In genomic region chrX:21946925-21947641, GRCh38 we compare ENCODE assay signal across 8 cellular contexts. TPM values are rescaled to one million over a fixed set of nuclear protein-coding genes. Genes with fewer than 3 reads are reported as not detected.
DNase-seq lines count a peak whose midpoint lies in the region; ATAC-seq, FAIRE-seq and TF ChIP-seq lines count a peak whose summit lies in the region.

No MANE protein-coding gene starts in this region.

- intact Hi-C loops in activated CD4-positive, alpha-beta T cell treated with anti-CD3 and anti-CD28 coated beads for 36 hours (cut with DNase I, micrococcal nuclease), result loop anchor here (10.0 kb wide), 2 partner anchors 1422 to 1682 kb away; partner anchors contain the start of gene RPS6KA3 (in 2 of the 2)
- intact Hi-C loops in right cardiac atrium (cut with DNase I), result no loop called here

- peak overlapping the region; percentile 37 for H3K27ac ChIP-seq in right cardiac atrium (ENCODE audit: low read length)

- CTCF ChIA-PET in activated CD4-positive, alpha-beta T cell treated with anti-CD3 and anti-CD28 coated beads for 36 hours (lab: Charles Lee), result interaction anchor here (1.5 kb wide), 1 partner anchor 28 kb away, joined by 5 read pairs; no protein-coding TSS in a partner anchor
- CTCF ChIA-PET in WTC11 (lab: Charles Lee), result no interaction called here

- H3K4me3 ChIP-seq in right cardiac atrium (ENCODE audit: low read length), result no peak overlapping the region

- no peaks in the 10 kb centered on the region for H3K27me3 Mint-ChIP-seq in activated CD4-positive, alpha-beta T cell treated with anti-CD3 and anti-CD28 coated beads for 36 hours
- no peaks in the 10 kb centered on the region for H3K27me3 Mint-ChIP-seq in WTC11 (ENCODE audit: low read depth)

- H3K4me3 Mint-ChIP-seq in activated CD4-positive, alpha-beta T cell treated with anti-CD3 and anti-CD28 coated beads for 36 hours, result no peak overlapping the region
- peak overlapping the region; percentile 52 for H3K4me3 Mint-ChIP-seq in WTC11
- peak overlapping the region; percentile 36 for H3K4me3 Mint-ChIP-seq in stimulated activated effector memory CD8-positive, alpha-beta T cell treated with anti-CD3 and anti-CD28 coated beads, Interleukin-12 subunit alpha, Interleukin-12 subunit beta, amount 100 ng/mL, for 72 hours

- H3K4me1 ChIP-seq in right cardiac atrium (ENCODE audit: control insufficient read depth, insufficient read depth, low read length), result peaks cover 6% of the 10 kb centered on the region

- H3K27ac Mint-ChIP-seq in activated CD4-positive, alpha-beta T cell treated with anti-CD3 and anti-CD28 coated beads for 36 hours, result peak overlapping the region; percentile 47
- peak overlapping the region; percentile 96 for H3K27ac Mint-ChIP-seq in WTC11
- H3K27ac Mint-ChIP-seq in stimulated activated effector memory CD8-positive, alpha-beta T cell treated with anti-CD3 and anti-CD28 coated beads, Interleukin-12 subunit alpha, Interleukin-12 subunit beta, amount 100 ng/mL, for 72 hours, result peak overlapping the region; percentile 62

- no peaks in the 10 kb centered on the region for H3K9me3 Mint-ChIP-seq in activated CD4-positive, alpha-beta T cell treated with anti-CD3 and anti-CD28 coated beads for 36 hours (ENCODE audit: low read depth)
- H3K9me3 Mint-ChIP-seq in WTC11, result no peaks in the 10 kb centered on the region
- no peaks in the 10 kb centered on the region for H3K9me3 Mint-ChIP-seq in stimulated activated effector memory CD8-positive, alpha-beta T cell treated with anti-CD3 and anti-CD28 coated beads, Interleukin-12 subunit alpha, Interleukin-12 subunit beta, amount 100 ng/mL, for 72 hours

- WGBS in right cardiac atrium, result 21% methylated on average over 7 of the region's 7 CpGs

- no peaks in the 10 kb centered on the region for H3K9me3 ChIP-seq in right cardiac atrium (ENCODE audit: control insufficient read depth, low read length)

- H3K27me3 ChIP-seq in right cardiac atrium (ENCODE audit: control insufficient read depth, insufficient read depth), result no peaks in the 10 kb centered on the region

- no peak for FAIRE-seq in GM12891 (lab: Jason Lieb, UNC)

- POLR2A ChIA-PET in activated CD4-positive, alpha-beta T cell treated with anti-CD3 and anti-CD28 coated beads for 36 hours (lab: Charles Lee), result no interaction called here
- POLR2A ChIA-PET in WTC11 (lab: Charles Lee), result no interaction called here

- no peak for TF ChIP-seq CTCF in WTC11 (IDR thresholded peaks at IDR 0.05)

- no peak for TF ChIP-seq POLR2A in GM12891 (IDR thresholded peaks at IDR 0.05; ENCODE audit: low read depth, low read length)

- peaks cover 57% of the 10 kb centered on the region for H3K4me1 Mint-ChIP-seq in activated CD4-positive, alpha-beta T cell treated with anti-CD3 and anti-CD28 coated beads for 36 hours
- peaks cover 77% of the 10 kb centered on the region for H3K4me1 Mint-ChIP-seq in WTC11
- peaks cover 45% of the 10 kb centered on the region for H3K4me1 Mint-ChIP-seq in stimulated activated effector memory CD8-positive, alpha-beta T cell treated with anti-CD3 and anti-CD28 coated beads, Interleukin-12 subunit alpha, Interleukin-12 subunit beta, amount 100 ng/mL, for 72 hours

- peak; percentile 58 for ATAC-seq in activated CD4-positive, alpha-beta T cell treated with anti-CD3 and anti-CD28 coated beads for 36 hours
- ATAC-seq in WTC11 (peak; percentile 81), right cardiac atrium (peak; percentile 33 to 65)
- peak; percentile 61 for ATAC-seq in stimulated activated effector memory CD8-positive, alpha-beta T cell treated with anti-CD3 and anti-CD28 coated beads, Interleukin-12 subunit alpha, Interleukin-12 subunit beta, amount 100 ng/mL, for 72 hours

- peaks cover 21% of the 10 kb centered on the region for H3K36me3 Mint-ChIP-seq in activated CD4-positive, alpha-beta T cell treated with anti-CD3 and anti-CD28 coated beads for 36 hours (ENCODE audit: low read depth)
- no peaks in the 10 kb centered on the region for H3K36me3 Mint-ChIP-seq in WTC11
- H3K36me3 Mint-ChIP-seq in stimulated activated effector memory CD8-positive, alpha-beta T cell treated with anti-CD3 and anti-CD28 coated beads, Interleukin-12 subunit alpha, Interleukin-12 subunit beta, amount 100 ng/mL, for 72 hours, result peaks cover 42% of the 10 kb centered on the region

- no peak for DNase-seq in activated CD4-positive, alpha-beta T cell treated with anti-CD3 and anti-CD28 coated beads for 36 hours
- no peak for DNase-seq in activated CD4-positive, alpha-beta T cell treated with anti-CD3 and anti-CD28 coated beads for 1 hour
- DNase-seq in WTC11 (ENCODE audit: low spot score), result peak; percentile 20
- no peak for DNase-seq in right cardiac atrium
- DNase-seq in stimulated activated effector memory CD8-positive, alpha-beta T cell treated with anti-CD3 and anti-CD28 coated beads, Interleukin-12 subunit alpha, Interleukin-12 subunit beta, amount 100 ng/mL, for 72 hours (ENCODE audit: low spot score in 2 of 2), result no peak
- DNase-seq in GM12891 (ENCODE audit: insufficient read length, low spot score), result no peak
- no peak for DNase-seq in stimulated activated CD4-positive, alpha-beta T cell treated with anti-CD3 and anti-CD28 coated beads, Interleukin-2, amount 100 ng/mL, for 48 hours
- DNase-seq in NCI-H2029 (lab: John Stamatoyannopoulos, UW), result no peak

TF ChIP-seq in WTC11, 78 proteins besides CTCF, POLR2A, EP300 and RAD21 (continues in another document):
- TF ChIP-seq ESRRA (CRISPR knock-in tag; IDR thresholded peaks at IDR 0.05; ENCODE audit: borderline replicate concordance) (no peak), AFF4 (CRISPR knock-in tag; IDR thresholded peaks at IDR 0.05; ENCODE audit: borderline replicate concordance) (no peak), KAT7 (CRISPR knock-in tag; IDR thresholded peaks at IDR 0.05; ENCODE audit: borderline replicate concordance) (no peak), GRHL2 (CRISPR knock-in tag; IDR thresholded peaks at IDR 0.05; ENCODE audit: insufficient replicate concordance, severe bottlenecking) (no peak)

TF ChIP-seq in GM12891, 5 proteins besides CTCF, POLR2A, EP300 and RAD21:
- no peak for TF ChIP-seq POU2F2 (IDR thresholded peaks at IDR 0.05; ENCODE audit: low read depth, low read length)
- no peak for TF ChIP-seq TAF1 (IDR thresholded peaks at IDR 0.05; ENCODE audit: low read depth, low read length)
- TF ChIP-seq PAX5 (IDR thresholded peaks at IDR 0.05; ENCODE audit: insufficient read depth, low read length, severe bottlenecking), result no peak
- no peak for TF ChIP-seq POLR2AphosphoS5 (IDR thresholded peaks at IDR 0.05; ENCODE audit: low read depth, low read length)
- TF ChIP-seq SPI1 (IDR thresholded peaks at IDR 0.05; ENCODE audit: low read depth, low read length), result no peak

RNA-seq across cellular contexts. Expression of gene SMS, which starts 6.6 kb away (rescaled TPM):
- 100 to 1,000 TPM; 100 to 124 TPM for total RNA-seq in activated CD4-positive, alpha-beta T cell treated with anti-CD3 and anti-CD28 coated beads for 36 hours
- total RNA-seq in WTC11 (2021) (170 to 173 TPM (median 172 TPM) in 3 replicates), right cardiac atrium (10 to 100 TPM; 51.8 to 62.8 (median 55.9) TPM)
- 44.7 TPM for polyA plus RNA-seq in right cardiac atrium
- polyA plus RNA-seq in GM12891 (2012; ENCODE audit: low read depth, missing spikeins), result 86.2 TPM

Comparison
In these comparisons a context has a peak if more than half of its experiments do, and no peak if none do; other contexts are left out.
1. intact Hi-C loops: an anchor here in activated CD4-positive, alpha-beta T cell treated with anti-CD3 and anti-CD28 coated beads for 36 hours (10.0 kb wide); none called in right cardiac atrium.